In genomic region chr2:157486596-157487270, GRCh38 we compare ENCODE assay signal across 17 cellular contexts. TPM values are rescaled to one million over a fixed set of nuclear protein-coding genes. Genes with fewer than 3 reads are reported as not detected.
A peak's percentile ranks its signal among the peaks of the same experiment; 100 is the strongest.
DNase-seq lines count a peak whose midpoint lies in the region; ATAC-seq, FAIRE-seq and TF ChIP-seq lines count a peak whose summit lies in the region.
"Had no signal": no experiment of that assay in that cellular context is flagged by ENCODE, and none has a peak within 500 bp of the region (broad histone marks: within the 10 kb centered on the region; RNA-seq: fewer than 3 reads in every experiment).

No MANE protein-coding gene starts in this region.

- H3K4me3 ChIP-seq in mesendoderm (ENCODE audit: low read length), result no peak overlapping the region
- H3K4me3 ChIP-seq: BLaER1, mucosa of descending colon, psoas muscle had no signal

- no peak overlapping the region for H2BK15ac ChIP-seq in mesendoderm (replicated peaks; ENCODE audit: low read depth)

- no peak overlapping the region for H3K23ac ChIP-seq in mesendoderm (ENCODE audit: low read length)

- H3K4ac ChIP-seq in mesendoderm (ENCODE audit: low read depth, low read length), result no peak overlapping the region

- no peak overlapping the region for H2BK5ac ChIP-seq in mesendoderm (ENCODE audit: low read length)

- H3K4me1 ChIP-seq in mesendoderm (ENCODE audit: control insufficient read depth, low read depth, low read length), result no peaks in the 10 kb centered on the region
- H3K4me1 ChIP-seq: BLaER1, psoas muscle had no signal

- H3K27me3 Mint-ChIP-seq in glutamatergic neuron (ENCODE audit: unreplicated experiment), result no peaks in the 10 kb centered on the region

- peaks cover 0 to 4% of the 10 kb centered on the region in 2 donors for H3K9me3 Mint-ChIP-seq in activated naive CD4-positive, alpha-beta T cell treated with anti-CD3 and anti-CD28 coated beads, Interleukin-2, amount 50 U/mL, for 72 hours
- H3K9me3 Mint-ChIP-seq in glutamatergic neuron (ENCODE audit: unreplicated experiment), result peaks cover 3% of the 10 kb centered on the region

- H3K27me3 ChIP-seq in mesendoderm (ENCODE audit: insufficient read depth, low read length, poor library complexity), result no peaks in the 10 kb centered on the region
- H3K27me3 ChIP-seq: BLaER1 had no signal

- ATAC-seq in activated naive CD4-positive, alpha-beta T cell treated with anti-CD3 and anti-CD28 coated beads, Interleukin-2, amount 50 U/mL, for 72 hours, result peak in 1 of 2 donors; percentile 34
- ATAC-seq in HG02759 (IDR thresholded peaks at IDR 0.05; ENCODE audit: unreplicated experiment) (no peak), GM19351 (IDR thresholded peaks at IDR 0.05; ENCODE audit: unreplicated experiment) (no peak)
- ATAC-seq: mucosa of descending colon, psoas muscle had no signal

- in situ Hi-C loops in Caki2 (cut with HindIII; ENCODE audit: low pct_unique_long_range_greater_than_20kb, low sequenced_read_pairs), result no loop called here

- no peak overlapping the region for H3K9ac ChIP-seq in mesendoderm (ENCODE audit: low read length)
- H3K9ac ChIP-seq: BLaER1 had no signal

- H3K79me2 ChIP-seq in mesendoderm (ENCODE audit: control insufficient read depth, insufficient read depth, low read length), result no peaks in the 10 kb centered on the region

- no peaks in the 10 kb centered on the region for H3K36me3 ChIP-seq in mesendoderm (ENCODE audit: control insufficient read depth, insufficient read depth, low read length)
- H3K36me3 ChIP-seq: BLaER1 had no signal

- peak; percentile 35 for FAIRE-seq in GM18507 (lab: Jason Lieb, UNC)

- no peak overlapping the region for H3K18ac ChIP-seq in mesendoderm (ENCODE audit: low read length)

- H4K5ac ChIP-seq in mesendoderm (ENCODE audit: low read length), result no peak overlapping the region

- DNase-seq in Caki2 (ENCODE audit: low read depth) (peak; percentile 18), GM18507 (ENCODE audit: extremely low spot score, insufficient read length, low read depth) (no peak), glutamatergic neuron (no peak), hypothalamus (lab: John Stamatoyannopoulos, UW) (no peak), mesendoderm (no peak)
- DNase-seq in activated naive CD4-positive, alpha-beta T cell treated with anti-CD3 and anti-CD28 coated beads, Interleukin-2, amount 50 U/mL, for 72 hours (ENCODE audit: low spot score in 2 of 2), result no peak
- DNase-seq: activated CD4-positive, alpha-beta T cell treated with anti-CD3 and anti-CD28 coated beads, Interleukin-2, amount 50 U/mL, for 48 hours; cerebellar nuclear complex; DMS79 treated with DMSO at 0.1 percent for 48 hours; mucosa of descending colon; NCI-H1092; NCI-H2171 treated with DMSO at 0.1 percent for 48 hours; psoas muscle; T1000 had no signal

- no peak overlapping the region for H4K8ac ChIP-seq in mesendoderm (ENCODE audit: low read depth, low read length)

- H3K4me1 Mint-ChIP-seq in glutamatergic neuron (ENCODE audit: low read depth, unreplicated experiment), result peaks cover 18% of the 10 kb centered on the region

- WGBS in mesendoderm (ENCODE audit: extremely low coverage, insufficient coverage, low lambda C conversion rate), result no CpG with 5 or more reads among the region's 4 CpGs

- no peak overlapping the region for H3K4me2 ChIP-seq in mesendoderm (ENCODE audit: low read length)
- H3K4me2 ChIP-seq: BLaER1 had no signal

- H3K56ac ChIP-seq in mesendoderm (ENCODE audit: low read length), result no peak overlapping the region

- peak overlapping the region; percentile 9 for H3K4me3 Mint-ChIP-seq in glutamatergic neuron (ENCODE audit: unreplicated experiment)

- no peak overlapping the region for H2AK5ac ChIP-seq in mesendoderm (ENCODE audit: low read length)

- no peaks in the 10 kb centered on the region for H3K79me1 ChIP-seq in mesendoderm (ENCODE audit: low read length)

- H3K36me3 Mint-ChIP-seq in activated naive CD4-positive, alpha-beta T cell treated with anti-CD3 and anti-CD28 coated beads, Interleukin-2, amount 50 U/mL, for 72 hours, result peaks cover 12 to 32% of the 10 kb centered on the region in 2 donors
- no peaks in the 10 kb centered on the region for H3K36me3 Mint-ChIP-seq in glutamatergic neuron (ENCODE audit: unreplicated experiment)

- TF ChIP-seq CTCF in glutamatergic neuron (IDR thresholded peaks at IDR 0.05; ENCODE audit: partially characterized antibody, unreplicated experiment), result no peak

- peak overlapping the region; percentile 89 to 96 for H3K27ac Mint-ChIP-seq in activated naive CD4-positive, alpha-beta T cell treated with anti-CD3 and anti-CD28 coated beads, Interleukin-2, amount 50 U/mL, for 72 hours
- peak overlapping the region; percentile 10 for H3K27ac Mint-ChIP-seq in glutamatergic neuron (ENCODE audit: unreplicated experiment)

- H3K27ac ChIP-seq in mesendoderm (ENCODE audit: low read depth, low read length), result no peak overlapping the region
- H3K27ac ChIP-seq: BLaER1, psoas muscle had no signal

- no peak overlapping the region for H2BK120ac ChIP-seq in mesendoderm (ENCODE audit: low read depth, low read length)

RNA-seq across cellular contexts. Expression of gene CYTIP, which starts 42.8 kb away (rescaled TPM):
- total RNA-seq in Caki2 (2014; rRNA removed; shearing (Covaris generic); ENCODE audit: low replicate concordance), result 0.07 TPM in 1 of 2 replicates, not detected in the other
- total RNA-seq in activated naive CD4-positive, alpha-beta T cell treated with anti-CD3 and anti-CD28 coated beads, Interleukin-2, amount 50 U/mL, for 72 hours, result 100 to 1,000 TPM; 417 to 596 TPM
- total RNA-seq in glutamatergic neuron (ENCODE audit: unreplicated experiment), result not detected
- 0.20 TPM for polyA plus RNA-seq in mesendoderm (2013, experiment 1 of 2)
- 0.10 TPM for polyA plus RNA-seq in mesendoderm (2013, experiment 2 of 2)

Comparison
In these comparisons a context has a peak if more than half of its experiments do, and no peak if none do; other contexts are left out.
1. RNA of gene CYTIP, which starts 42.8 kb away (total RNA-seq): 417 to 596 TPM in activated naive CD4-positive, alpha-beta T cell treated with anti-CD3 and anti-CD28 coated beads, Interleukin-2, amount 50 U/mL, for 72 hours; 0.07 TPM in Caki2 and not detected in glutamatergic neuron (single experiment); every median in the first group is over 100 times any median in the second.